In the genomic region with DNA sequence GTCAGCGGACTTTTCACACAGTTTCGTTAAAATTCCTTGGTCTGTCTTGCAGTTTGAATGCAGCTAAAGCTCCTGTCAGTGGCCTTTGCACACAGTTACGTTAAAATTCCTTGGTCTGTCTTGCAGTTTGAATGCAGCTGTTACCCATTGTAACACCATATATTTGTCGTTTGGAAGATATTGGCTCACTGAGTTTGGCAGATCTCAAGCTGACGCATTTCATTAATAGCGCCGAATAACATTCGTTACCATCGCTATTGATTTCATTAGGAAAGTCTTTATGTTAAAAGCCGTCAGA, we compare ENCODE assay signal across 8 cellular contexts. TPM values are rescaled to one million over a fixed set of nuclear protein-coding genes. Genes with fewer than 3 reads are reported as not detected.
A peak's percentile ranks its signal among the peaks of the same experiment; 100 is the strongest.
DNase-seq lines count a peak whose midpoint lies in the region; ATAC-seq and TF ChIP-seq lines count a peak whose summit lies in the region.

No MANE protein-coding gene starts in this region.

- no peaks in the 10 kb centered on the region for H3K36me3 ChIP-seq in suprapubic skin

- H3K27ac ChIP-seq in suprapubic skin, result peak overlapping the region; percentile 92

- ATAC-seq in activated naive CD8-positive, alpha-beta T cell treated with anti-CD3 and anti-CD28 coated beads, Interleukin-2, amount 10 ng/mL, durations not matched to agents 7 days and 5 days (ENCODE audit: low read depth), result no peak

- H3K9me3 Mint-ChIP-seq in T-helper 1 cell treated with Interleukin-12 subunit alpha and Interleukin-12 subunit beta and Interleukin-4 antibody, amounts not matched to agents 30 μg/mL and 1 μg/mL, for 36 hours, result no peaks in the 10 kb centered on the region
- no peaks in the 10 kb centered on the region for H3K9me3 Mint-ChIP-seq in activated naive CD8-positive, alpha-beta T cell treated with anti-CD3 and anti-CD28 coated beads, Interleukin-2, amount 10 ng/mL, durations not matched to agents 7 days and 5 days

- WGBS in suprapubic skin, result 12% methylated on average over 10 of the region's 10 CpGs

- DNase-seq in T-helper 1 cell (no peak), iris pigment epithelial cell (ENCODE audit: low read depth) (peak; percentile 40), suprapubic skin (ENCODE audit: low spot score in 2 of 2) (no peak), NCI-H1436 (lab: John Stamatoyannopoulos, UW) (no peak), NCI-H526 (lab: John Stamatoyannopoulos, UW) (no peak), NCI-H1417 (lab: John Stamatoyannopoulos, UW) (no peak)
- DNase-seq in activated naive CD8-positive, alpha-beta T cell treated with anti-CD3 and anti-CD28 coated beads, Interleukin-2, amount 10 ng/mL, durations not matched to agents 7 days and 5 days, result no peak

- H3K36me3 Mint-ChIP-seq in T-helper 1 cell treated with Interleukin-12 subunit alpha and Interleukin-12 subunit beta and Interleukin-4 antibody, amounts not matched to agents 30 μg/mL and 1 μg/mL, for 36 hours (ENCODE audit: low read depth), result no peaks in the 10 kb centered on the region
- peaks cover 9% of the 10 kb centered on the region for H3K36me3 Mint-ChIP-seq in activated naive CD8-positive, alpha-beta T cell treated with anti-CD3 and anti-CD28 coated beads, Interleukin-2, amount 10 ng/mL, durations not matched to agents 7 days and 5 days

- peaks cover 39% of the 10 kb centered on the region for H3K4me1 Mint-ChIP-seq in T-helper 1 cell treated with Interleukin-12 subunit alpha and Interleukin-12 subunit beta and Interleukin-4 antibody, amounts not matched to agents 30 μg/mL and 1 μg/mL, for 36 hours (ENCODE audit: low read depth)
- peaks cover 34% of the 10 kb centered on the region for H3K4me1 Mint-ChIP-seq in activated naive CD8-positive, alpha-beta T cell treated with anti-CD3 and anti-CD28 coated beads, Interleukin-2, amount 10 ng/mL, durations not matched to agents 7 days and 5 days

- H3K27me3 Mint-ChIP-seq in T-helper 1 cell treated with Interleukin-12 subunit alpha and Interleukin-12 subunit beta and Interleukin-4 antibody, amounts not matched to agents 30 μg/mL and 1 μg/mL, for 36 hours (ENCODE audit: low read depth), result no peaks in the 10 kb centered on the region
- no peaks in the 10 kb centered on the region for H3K27me3 Mint-ChIP-seq in activated naive CD8-positive, alpha-beta T cell treated with anti-CD3 and anti-CD28 coated beads, Interleukin-2, amount 10 ng/mL, durations not matched to agents 7 days and 5 days

- H3K27me3 ChIP-seq in suprapubic skin, result no peaks in the 10 kb centered on the region

- TF ChIP-seq EP300 in suprapubic skin (IDR thresholded peaks at IDR 0.05), result no peak

- POLR2A ChIA-PET in activated naive CD8-positive, alpha-beta T cell treated with anti-CD3 and anti-CD28 coated beads, Interleukin-2, amount 10 ng/mL, durations not matched to agents 7 days and 5 days (lab: Charles Lee), result interaction anchor here (0.8 to 1.3 kb wide), 2 partner anchors 50 to 86 kb away, joined by 3 to 5 read pairs; partner anchors contain the start of gene GCC2

- H3K9me3 ChIP-seq in suprapubic skin, result no peaks in the 10 kb centered on the region

- peak overlapping the region; percentile 74 for H3K4me3 ChIP-seq in suprapubic skin

- H3K4me1 ChIP-seq in suprapubic skin, result peaks cover 36% of the 10 kb centered on the region

- peak overlapping the region; percentile 90 for H3K27ac Mint-ChIP-seq in T-helper 1 cell treated with Interleukin-12 subunit alpha and Interleukin-12 subunit beta and Interleukin-4 antibody, amounts not matched to agents 30 μg/mL and 1 μg/mL, for 36 hours
- no peak overlapping the region for H3K27ac Mint-ChIP-seq in activated naive CD8-positive, alpha-beta T cell treated with anti-CD3 and anti-CD28 coated beads, Interleukin-2, amount 10 ng/mL, durations not matched to agents 7 days and 5 days

- TF ChIP-seq POLR2A in suprapubic skin (IDR thresholded peaks at IDR 0.05), result no peak

- H3K4me3 Mint-ChIP-seq in T-helper 1 cell treated with Interleukin-12 subunit alpha and Interleukin-12 subunit beta and Interleukin-4 antibody, amounts not matched to agents 30 μg/mL and 1 μg/mL, for 36 hours, result peak overlapping the region; percentile 91
- peak overlapping the region; percentile 91 for H3K4me3 Mint-ChIP-seq in activated naive CD8-positive, alpha-beta T cell treated with anti-CD3 and anti-CD28 coated beads, Interleukin-2, amount 10 ng/mL, durations not matched to agents 7 days and 5 days

- TF ChIP-seq CTCF in suprapubic skin (IDR thresholded peaks at IDR 0.05), result no peak

RNA-seq across cellular contexts. Expression of gene LIMS1, which starts 1.1 kb away (rescaled TPM):
- 10 to 100 TPM; 46.2 to 52.1 TPM for total RNA-seq in activated naive CD8-positive, alpha-beta T cell treated with anti-CD3 and anti-CD28 coated beads, Interleukin-2, amount 10 ng/mL, durations not matched to agents 7 days and 5 days
- total RNA-seq in suprapubic skin, result 10 to 100 TPM; 55.5 to 87.2 (median 68.7) TPM
